14 cellular contexts compared by ENCODE assay signal in genomic region chr15:93126496-93127083, GRCh38.
"Had no signal": no experiment of that assay in that cellular context is flagged by ENCODE, and none has a peak within 500 bp of the region (broad histone marks: within the 10 kb centered on the region; RNA-seq: fewer than 3 reads in every experiment).

No MANE protein-coding gene starts in this region.

- DNase-seq: activated CD4-positive, alpha-beta T cell treated with anti-CD3 and anti-CD28 coated beads, Interleukin-2, amount 50 U/mL, for 4 hours; activated CD4-positive, CD25-positive, alpha-beta regulatory T cell treated with anti-CD3 and anti-CD28 coated beads, Interleukin-2, amount 50 U/mL, for 72 hours; activated CD8-positive, alpha-beta memory T cell treated with anti-CD3 and anti-CD28 coated beads, Interleukin-2, amount 10 ng/mL, durations not matched to agents 7 days and 5 days; activated gamma-delta T cell; activated T-cell treated with anti-CD3 and anti-CD28 coated beads, Interleukin-2, amount 50 U/mL, for 24 hours; dorsolateral prefrontal cortex; foreskin fibroblast; head of caudate nucleus; islet precursor cell; stimulated activated CD4-positive, alpha-beta T cell treated with anti-CD3 and anti-CD28 coated beads, Interleukin-15, amount 100 ng/mL, for 24 hours; stimulated activated CD4-positive, alpha-beta T cell treated with anti-CD3 and anti-CD28 coated beads, Interleukin-4, amount 100 ng/mL, for 4 hours; stimulated activated naive CD8-positive, alpha-beta T cell treated with anti-CD3 and anti-CD28 coated beads, Interleukin-15, amount 100 ng/mL, for 72 hours had no signal

- H3K27me3 ChIP-seq: breast epithelium, dorsolateral prefrontal cortex had no signal

- H3K4me1 ChIP-seq: breast epithelium had no signal

- ATAC-seq: activated CD8-positive, alpha-beta memory T cell treated with anti-CD3 and anti-CD28 coated beads, Interleukin-2, amount 10 ng/mL, durations not matched to agents 7 days and 5 days; esophagus mucosa; stimulated activated naive CD8-positive, alpha-beta T cell treated with anti-CD3 and anti-CD28 coated beads, Interleukin-15, amount 100 ng/mL, for 72 hours had no signal

- H3K9me3 ChIP-seq: breast epithelium had no signal

- H3K36me3 ChIP-seq: breast epithelium had no signal

- H3K4me3 ChIP-seq: breast epithelium, dorsolateral prefrontal cortex had no signal
